ENCODE assay signal across 18 cellular contexts in the genomic region with DNA sequence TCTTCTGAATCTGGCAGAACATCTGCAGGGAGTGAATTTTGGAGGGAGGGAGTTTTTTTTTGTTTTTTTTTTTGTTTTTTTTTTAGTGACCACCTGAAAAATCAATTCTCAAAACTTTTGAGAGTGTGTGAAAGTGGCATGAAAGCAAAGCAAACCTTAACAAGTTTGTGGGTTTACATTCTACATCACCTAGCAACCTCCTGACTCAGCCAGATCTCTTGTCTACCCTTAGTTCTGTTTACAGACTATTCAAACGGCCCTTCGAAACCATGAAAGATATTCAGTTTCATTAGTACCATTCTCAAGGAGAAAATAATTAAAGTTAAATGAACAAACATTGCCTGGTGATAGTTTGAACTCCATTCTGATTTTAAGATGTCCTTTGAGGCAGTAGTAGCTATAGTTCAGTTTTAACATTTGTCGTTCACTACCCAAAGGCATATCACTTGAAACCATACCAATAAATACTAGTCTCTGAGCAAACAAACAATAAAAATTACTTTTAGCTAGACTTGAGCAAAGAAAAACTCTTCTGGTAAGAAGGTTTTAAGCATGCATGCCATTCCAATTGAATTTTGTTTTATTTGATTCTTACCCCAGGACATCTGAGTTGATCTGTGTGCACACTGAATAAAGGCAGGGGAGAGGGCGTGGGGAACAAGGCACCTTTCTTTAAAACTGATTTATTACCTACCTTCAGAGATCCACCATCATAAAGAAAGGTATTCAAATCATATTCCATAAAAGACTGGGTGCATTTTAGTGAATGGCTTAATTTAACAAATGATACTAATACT.
DNase-seq lines count a peak whose midpoint lies in the region; ATAC-seq and TF ChIP-seq lines count a peak whose summit lies in the region.
"Had no signal": no experiment of that assay in that cellular context is flagged by ENCODE, and none has a peak within 500 bp of the region (broad histone marks: within the 10 kb centered on the region; RNA-seq: fewer than 3 reads in every experiment).

No MANE protein-coding gene starts in this region.

- intact Hi-C loops in prostate gland (cut with DNase I): no loop called here

- H3K4me3 ChIP-seq in choroid plexus epithelial cell (ENCODE audit: low read depth, low read length): no peak overlapping the region
- no peak overlapping the region for H3K4me3 ChIP-seq in prostate gland
- H3K4me3 ChIP-seq in H7 (ENCODE audit: insufficient read depth, low read depth, low read length): no peak overlapping the region
- H3K4me3 ChIP-seq: ovary had no signal

- no peaks in the 10 kb centered on the region for H3K4me1 Mint-ChIP-seq in activated T-cell treated with anti-CD3 and anti-CD28 coated beads, Interleukin-2, amount 50 U/mL, for 4 hours (ENCODE audit: low read depth)

- no peaks in the 10 kb centered on the region for H3K4me1 ChIP-seq in prostate gland (replicated peaks)
- H3K4me1 ChIP-seq: foreskin keratinocyte had no signal

- no peaks in the 10 kb centered on the region for H3K27me3 ChIP-seq in prostate gland (replicated peaks; ENCODE audit: insufficient read depth)
- no peaks in the 10 kb centered on the region for H3K27me3 ChIP-seq in H7 (ENCODE audit: control insufficient read depth, insufficient read depth, low read length)
- H3K27me3 ChIP-seq: foreskin keratinocyte, ovary had no signal

- no peak for TF ChIP-seq CTCF in choroid plexus epithelial cell (conservative IDR thresholded peaks at IDR 0.05; ENCODE audit: low read depth, low read length)
- TF ChIP-seq CTCF in prostate gland (IDR thresholded peaks at IDR 0.05): no peak

- H3K27me3 Mint-ChIP-seq in activated T-cell treated with anti-CD3 and anti-CD28 coated beads, Interleukin-2, amount 50 U/mL, for 4 hours (ENCODE audit: low read depth): no peaks in the 10 kb centered on the region

- H3K9me3 Mint-ChIP-seq in activated T-cell treated with anti-CD3 and anti-CD28 coated beads, Interleukin-2, amount 50 U/mL, for 4 hours: no peaks in the 10 kb centered on the region

- DNase-seq in NCI-H2107 treated with DMSO at 0.1 percent for 48 hours (lab: John Stamatoyannopoulos, UW; ENCODE audit: unreplicated experiment) (peak; percentile 49), NCI-H2107 (lab: John Stamatoyannopoulos, UW) (no peak), NCI-H146 treated with DMSO at 0.1 percent for 48 hours (lab: John Stamatoyannopoulos, UW; ENCODE audit: unreplicated experiment) (peak; percentile 32), choroid plexus epithelial cell (ENCODE audit: low read depth) (peak; percentile 55), prostate gland (ENCODE audit: low spot score) (peak; percentile 6), H7 (no peak)
- DNase-seq in activated T-cell treated with anti-CD3 and anti-CD28 coated beads, Interleukin-2, amount 50 U/mL, for 4 hours: no peak
- DNase-seq: activated CD4-positive, alpha-beta T cell treated with anti-CD3 and anti-CD28 coated beads, Interleukin-2, amount 50 U/mL, for 1 hour; amygdala; CD8-positive, alpha-beta memory T cell; effector CD8-positive, alpha-beta T cell; foreskin keratinocyte; KBM-7; NCI-H1694; ovary; Right ventricle myocardium superior; stimulated activated CD4-positive, alpha-beta T cell treated with anti-CD3 and anti-CD28 coated beads, Interleukin-12 subunit alpha, Interleukin-12 subunit beta, amount 100 ng/mL, for 4 hours had no signal

- H3K36me3 Mint-ChIP-seq in activated T-cell treated with anti-CD3 and anti-CD28 coated beads, Interleukin-2, amount 50 U/mL, for 4 hours (ENCODE audit: insufficient read depth): peaks cover 9% of the 10 kb centered on the region

- no peak overlapping the region for H3K27ac ChIP-seq in prostate gland
- H3K27ac ChIP-seq: foreskin keratinocyte had no signal

- no peak for TF ChIP-seq POLR2A in prostate gland (IDR thresholded peaks at IDR 0.05)

- no peaks in the 10 kb centered on the region for H3K9me3 ChIP-seq in prostate gland
- H3K9me3 ChIP-seq: ovary had no signal

- ATAC-seq in HG03039 (IDR thresholded peaks at IDR 0.05; ENCODE audit: unreplicated experiment): no peak
- no peak for ATAC-seq in activated T-cell treated with anti-CD3 and anti-CD28 coated beads, Interleukin-2, amount 50 U/mL, for 4 hours
- ATAC-seq: foreskin keratinocyte had no signal

- H3K4me3 Mint-ChIP-seq in activated T-cell treated with anti-CD3 and anti-CD28 coated beads, Interleukin-2, amount 50 U/mL, for 4 hours: no peak overlapping the region
- H3K4me3 Mint-ChIP-seq: CD8-positive, alpha-beta memory T cell had no signal

- 40% methylated on average over 4 of the region's 4 CpGs for WGBS in prostate gland

- H3K36me3 ChIP-seq in prostate gland: no peaks in the 10 kb centered on the region
- H3K36me3 ChIP-seq in H7 (replicated peaks; ENCODE audit: control insufficient read depth, insufficient read depth, low read length): no peaks in the 10 kb centered on the region
- H3K36me3 ChIP-seq: ovary had no signal

Comparison
In these comparisons a context has a peak if more than half of its experiments do, and no peak if none do; other contexts are left out.
1. DNase-seq: peak in NCI-H2107 treated with DMSO at 0.1 percent for 48 hours (single experiment), NCI-H146 treated with DMSO at 0.1 percent for 48 hours (single experiment), choroid plexus epithelial cell (single experiment) and prostate gland (single experiment); none in NCI-H2107 (single experiment), H7 (single experiment) and activated T-cell treated with anti-CD3 and anti-CD28 coated beads, Interleukin-2, amount 50 U/mL, for 4 hours (single experiment).